14 cellular contexts compared by ENCODE assay signal in genomic region chr7:73703649-73703984, GRCh38. TPM values are rescaled to one million over a fixed set of nuclear protein-coding genes. Genes with fewer than 3 reads are reported as not detected.
DNase-seq lines count a peak whose midpoint lies in the region; ATAC-seq and TF ChIP-seq lines count a peak whose summit lies in the region.
"Had no signal": no experiment of that assay in that cellular context is flagged by ENCODE, and none has a peak within 500 bp of the region (broad histone marks: within the 10 kb centered on the region; RNA-seq: fewer than 3 reads in every experiment).

No MANE protein-coding gene starts in this region.

- no peak for TF ChIP-seq POLR2A in transverse colon (IDR thresholded peaks at IDR 0.05)

- peak overlapping the region in 1 of 2 experiments; percentile 51 for H3K23ac ChIP-seq in mesenchymal stem cell (ENCODE audit: low read length in 2 of 2)

- peaks cover 6% of the 10 kb centered on the region for H3K36me3 Mint-ChIP-seq in activated naive CD8-positive, alpha-beta T cell treated with anti-CD3 and anti-CD28 coated beads, Interleukin-2, amount 10 ng/mL, durations not matched to agents 7 days and 5 days
- peaks cover 14% of the 10 kb centered on the region for H3K36me3 Mint-ChIP-seq in activated naive CD8-positive, alpha-beta T cell treated with anti-CD3 and anti-CD28 coated beads for 36 hours

- no peak for TF ChIP-seq EP300 in transverse colon (IDR thresholded peaks at IDR 0.05; ENCODE audit: low read depth)

- peak overlapping the region in 1 of 2 experiments; percentile 54 for H2BK12ac ChIP-seq in mesenchymal stem cell (ENCODE audit: low read length in 2 of 2)

- no peak for TF ChIP-seq CTCF in choroid plexus epithelial cell (conservative IDR thresholded peaks at IDR 0.05; ENCODE audit: low read depth, low read length)
- no peak for TF ChIP-seq CTCF in transverse colon (IDR thresholded peaks at IDR 0.05)

- POLR2A ChIA-PET in activated naive CD8-positive, alpha-beta T cell treated with anti-CD3 and anti-CD28 coated beads, Interleukin-2, amount 10 ng/mL, durations not matched to agents 7 days and 5 days (lab: Charles Lee), result interaction anchor here (1.2 kb wide), 1 partner anchor 15 kb away, joined by 4 read pairs; no protein-coding TSS in a partner anchor

- H2BK120ac ChIP-seq in mesenchymal stem cell (ENCODE audit: low read depth, low read length), result no peak overlapping the region

- H3K4me3 ChIP-seq in choroid plexus epithelial cell (ENCODE audit: low read depth, low read length) (peak overlapping the region; percentile 11), mesenchymal stem cell (ENCODE audit: insufficient read depth in 1 of 2, low read depth in 1 of 2, low read length in 2 of 2) (no peak overlapping the region), transverse colon (peak overlapping the region in 2 of 4 donors; percentile 19 to 41)

- 33% methylated on average over 10 of the region's 13 CpGs for WGBS in mesenchymal stem cell
- WGBS in transverse colon (ENCODE audit: low coverage in 1 of 2), 2 donors, result 30% methylated on average over 11 of the region's 13 CpGs; no CpG with 5 or more reads in 1 of the 2 donors

- H3K4me2 ChIP-seq in mesenchymal stem cell (ENCODE audit: low read length, poor library complexity, severe bottlenecking), result no peak overlapping the region

- intact Hi-C loops in transverse colon (cut with DNase I; ENCODE audit: low total_unique reads), result no loop called here

- no peak overlapping the region for H3K9ac ChIP-seq in mesenchymal stem cell (ENCODE audit: low read length)

- H3K36me3 ChIP-seq in mesenchymal stem cell (ENCODE audit: control insufficient read depth in 1 of 2, insufficient read depth in 2 of 2, low read depth in 1 of 2, low read length in 2 of 2), result peaks cover 87% of the 10 kb centered on the region in 2 experiments
- H3K36me3 ChIP-seq in transverse colon, result no peaks in the 10 kb centered on the region

- no peak overlapping the region for H4K8ac ChIP-seq in mesenchymal stem cell (ENCODE audit: low read length)

- H3K27ac ChIP-seq in mesenchymal stem cell (ENCODE audit: low read length, poor library complexity, severe bottlenecking), result no peak overlapping the region
- peak overlapping the region in 3 of 4 donors; percentile 2 to 48 (median 41) for H3K27ac ChIP-seq in transverse colon

- peak overlapping the region; percentile 13 for H2BK15ac ChIP-seq in mesenchymal stem cell (ENCODE audit: low read depth, poor library complexity, severe bottlenecking)

- no peaks in the 10 kb centered on the region for H3K27me3 Mint-ChIP-seq in activated naive CD8-positive, alpha-beta T cell treated with anti-CD3 and anti-CD28 coated beads, Interleukin-2, amount 10 ng/mL, durations not matched to agents 7 days and 5 days
- no peaks in the 10 kb centered on the region for H3K27me3 Mint-ChIP-seq in activated naive CD8-positive, alpha-beta T cell treated with anti-CD3 and anti-CD28 coated beads for 36 hours

- peak; percentile 9 for ATAC-seq in activated naive CD8-positive, alpha-beta T cell treated with anti-CD3 and anti-CD28 coated beads, Interleukin-2, amount 10 ng/mL, durations not matched to agents 7 days and 5 days (ENCODE audit: low read depth)
- no peak for ATAC-seq in SK-N-SH treated with all-trans-retinoic acid at 6 μM for 48 hours

- H2BK5ac ChIP-seq in mesenchymal stem cell (ENCODE audit: low read depth, low read length, poor library complexity, severe bottlenecking), result no peak overlapping the region

- no peak for DNase-seq in activated naive CD8-positive, alpha-beta T cell treated with anti-CD3 and anti-CD28 coated beads, Interleukin-2, amount 10 ng/mL, durations not matched to agents 7 days and 5 days
- DNase-seq in activated naive CD8-positive, alpha-beta T cell treated with anti-CD3 and anti-CD28 coated beads for 36 hours, result no peak
- DNase-seq in choroid plexus epithelial cell (ENCODE audit: low read depth) (no peak), mesenchymal stem cell (no peak), transverse colon (no peak), AG08395 (ENCODE audit: low spot score) (no peak)
- no peak for DNase-seq in activated T-cell treated with anti-CD3 and anti-CD28 coated beads, Interleukin-2, amount 50 U/mL, for 48 hours
- DNase-seq: activated B cell treated with CpG ODN at 0.5 μM for 24 hours, immature natural killer cell, NCI-H146, NCI-H446 treated with DMSO at 0.1 percent for 48 hours, SW 1271 had no signal

- no peaks in the 10 kb centered on the region for H3K9me3 Mint-ChIP-seq in activated naive CD8-positive, alpha-beta T cell treated with anti-CD3 and anti-CD28 coated beads, Interleukin-2, amount 10 ng/mL, durations not matched to agents 7 days and 5 days
- H3K9me3 Mint-ChIP-seq in activated naive CD8-positive, alpha-beta T cell treated with anti-CD3 and anti-CD28 coated beads for 36 hours, result no peaks in the 10 kb centered on the region
- H3K9me3 Mint-ChIP-seq: activated B cell treated with CpG ODN at 0.5 μM for 24 hours, endodermal cell, immature natural killer cell had no signal

- H3K18ac ChIP-seq in mesenchymal stem cell (ENCODE audit: low read depth in 1 of 2, low read length in 2 of 2), result peak overlapping the region in 1 of 2 experiments; percentile 34

- H3K79me1 ChIP-seq in mesenchymal stem cell (replicated peaks; ENCODE audit: low read length, poor library complexity, severe bottlenecking), result peaks cover 14% of the 10 kb centered on the region

- no peak overlapping the region for H3K27ac Mint-ChIP-seq in activated naive CD8-positive, alpha-beta T cell treated with anti-CD3 and anti-CD28 coated beads, Interleukin-2, amount 10 ng/mL, durations not matched to agents 7 days and 5 days
- H3K27ac Mint-ChIP-seq in activated naive CD8-positive, alpha-beta T cell treated with anti-CD3 and anti-CD28 coated beads for 36 hours, result no peak overlapping the region
- H3K27ac Mint-ChIP-seq: activated B cell treated with CpG ODN at 0.5 μM for 24 hours, endodermal cell, immature natural killer cell had no signal

- peak overlapping the region; percentile 20 for H2AK5ac ChIP-seq in mesenchymal stem cell (ENCODE audit: low read length, severe bottlenecking)

- H3K9me3 ChIP-seq in mesenchymal stem cell (ENCODE audit: control insufficient read depth, low read length) (no peaks in the 10 kb centered on the region), transverse colon (no peaks in the 10 kb centered on the region)

- H3K4ac ChIP-seq in mesenchymal stem cell (ENCODE audit: low read depth in 1 of 2, low read length in 2 of 2), result no peak overlapping the region

- in situ Hi-C loops in transverse colon (cut with MboI; ENCODE audit: low pct_ligation_motif_present in 1 of 4, low pct_unique_long_range_greater_than_20kb in 1 of 4, low sequenced_read_pairs in 3 of 4), result no loop called here

- H3K4me1 ChIP-seq in mesenchymal stem cell (ENCODE audit: control insufficient read depth, insufficient read depth, low read depth, low read length) (peaks cover 48% of the 10 kb centered on the region), transverse colon (peaks cover 7 to 21% (median 17%) of the 10 kb centered on the region in 4 donors)

- H3K27me3 ChIP-seq in mesenchymal stem cell (ENCODE audit: control insufficient read depth in 1 of 2, insufficient read depth in 1 of 2, low read length in 2 of 2) (no peaks in the 10 kb centered on the region), transverse colon (no peaks in the 10 kb centered on the region)

- H2AFZ ChIP-seq in mesenchymal stem cell (ENCODE audit: low read depth, low read length), result no peak overlapping the region

- no peak overlapping the region for H3K4me3 Mint-ChIP-seq in activated naive CD8-positive, alpha-beta T cell treated with anti-CD3 and anti-CD28 coated beads, Interleukin-2, amount 10 ng/mL, durations not matched to agents 7 days and 5 days
- no peak overlapping the region for H3K4me3 Mint-ChIP-seq in activated naive CD8-positive, alpha-beta T cell treated with anti-CD3 and anti-CD28 coated beads for 36 hours
- H3K4me3 Mint-ChIP-seq: activated B cell treated with CpG ODN at 0.5 μM for 24 hours, endodermal cell had no signal

- peaks cover 4% of the 10 kb centered on the region for H3K4me1 Mint-ChIP-seq in activated naive CD8-positive, alpha-beta T cell treated with anti-CD3 and anti-CD28 coated beads, Interleukin-2, amount 10 ng/mL, durations not matched to agents 7 days and 5 days
- peaks cover 12% of the 10 kb centered on the region for H3K4me1 Mint-ChIP-seq in activated naive CD8-positive, alpha-beta T cell treated with anti-CD3 and anti-CD28 coated beads for 36 hours
- H3K4me1 Mint-ChIP-seq: immature natural killer cell had no signal

- H4K91ac ChIP-seq in mesenchymal stem cell (ENCODE audit: low read length), result peak overlapping the region; percentile 28

- no peak overlapping the region for H3K14ac ChIP-seq in mesenchymal stem cell (ENCODE audit: low read length in 2 of 2)

RNA-seq across cellular contexts. Expression of gene STX1A, which starts 15.9 kb away (rescaled TPM):
- 1 to 10 TPM; 8.0 to 9.9 TPM for total RNA-seq in activated naive CD8-positive, alpha-beta T cell treated with anti-CD3 and anti-CD28 coated beads, Interleukin-2, amount 10 ng/mL, durations not matched to agents 7 days and 5 days
- 1 to 10 TPM; 4.9 TPM for total RNA-seq in activated naive CD8-positive, alpha-beta T cell treated with anti-CD3 and anti-CD28 coated beads for 36 hours
- polyA plus RNA-seq in mesenchymal stem cell (2013, experiment 1 of 2), result 10.0 TPM
- 9.9 TPM for polyA plus RNA-seq in mesenchymal stem cell (2013, experiment 2 of 2)
- total RNA-seq in transverse colon, result 1 to 10 TPM; 4.1 to 6.0 (median 5.0) TPM

RNA-seq across cellular contexts. Expression of gene BUD23, which starts 20.2 kb away (rescaled TPM):
- 10 to 100 TPM; 58.7 to 64.1 TPM for total RNA-seq in activated naive CD8-positive, alpha-beta T cell treated with anti-CD3 and anti-CD28 coated beads, Interleukin-2, amount 10 ng/mL, durations not matched to agents 7 days and 5 days
- total RNA-seq in activated naive CD8-positive, alpha-beta T cell treated with anti-CD3 and anti-CD28 coated beads for 36 hours, result 100 to 1,000 TPM; 117 to 124 TPM
- polyA plus RNA-seq in mesenchymal stem cell (2013, experiment 1 of 2), result 75.0 TPM
- polyA plus RNA-seq in mesenchymal stem cell (2013, experiment 2 of 2), result 76.6 TPM
- total RNA-seq in transverse colon, result 10 to 100 TPM; 12.0 to 55.9 (median 30.3) TPM

RNA-seq across cellular contexts. Expression of gene DNAJC30, which starts 20.4 kb away (rescaled TPM):
- 10 to 100 TPM; 10.0 to 10.7 TPM for total RNA-seq in activated naive CD8-positive, alpha-beta T cell treated with anti-CD3 and anti-CD28 coated beads, Interleukin-2, amount 10 ng/mL, durations not matched to agents 7 days and 5 days
- total RNA-seq in activated naive CD8-positive, alpha-beta T cell treated with anti-CD3 and anti-CD28 coated beads for 36 hours, result 10 to 100 TPM in 1 of 2 experiments, 1 to 10 TPM in 1; 9.5 to 10.7 TPM
- 11.8 TPM for polyA plus RNA-seq in mesenchymal stem cell (2013, experiment 1 of 2)
- polyA plus RNA-seq in mesenchymal stem cell (2013, experiment 2 of 2), result 12.1 TPM
- 10 to 100 TPM in 1 of 4 donors, 1 to 10 TPM in 3; 1.9 to 26.7 (median 6.8) TPM for total RNA-seq in transverse colon

RNA-seq across cellular contexts. Expression of gene ABHD11, which starts 35.0 kb away (rescaled TPM):
- total RNA-seq in activated naive CD8-positive, alpha-beta T cell treated with anti-CD3 and anti-CD28 coated beads, Interleukin-2, amount 10 ng/mL, durations not matched to agents 7 days and 5 days, result 10 to 100 TPM; 23.4 to 24.7 TPM
- 10 to 100 TPM; 24.2 to 25.2 TPM for total RNA-seq in activated naive CD8-positive, alpha-beta T cell treated with anti-CD3 and anti-CD28 coated beads for 36 hours
- 7.2 TPM for polyA plus RNA-seq in mesenchymal stem cell (2013, experiment 1 of 2)
- polyA plus RNA-seq in mesenchymal stem cell (2013, experiment 2 of 2), result 7.1 TPM
- total RNA-seq in transverse colon, result 100 to 1,000 TPM; 108 to 177 (median 117) TPM

RNA-seq across cellular contexts. Expression of gene VPS37D, which starts 36.0 kb away (rescaled TPM):
- under 1 TPM; 0.45 to 0.86 TPM for total RNA-seq in activated naive CD8-positive, alpha-beta T cell treated with anti-CD3 and anti-CD28 coated beads, Interleukin-2, amount 10 ng/mL, durations not matched to agents 7 days and 5 days
- total RNA-seq in activated naive CD8-positive, alpha-beta T cell treated with anti-CD3 and anti-CD28 coated beads for 36 hours, result under 1 TPM; 0.44 to 0.45 TPM
- 3.1 TPM for polyA plus RNA-seq in mesenchymal stem cell (2013, experiment 1 of 2)
- polyA plus RNA-seq in mesenchymal stem cell (2013, experiment 2 of 2), result 2.9 TPM
- 1 to 10 TPM in 1 of 4 donors, under 1 TPM in 1, not detected in 2; 0.82 to 3.5 TPM for total RNA-seq in transverse colon
